ENCODE assay signal across 14 cellular contexts in genomic region chr2:1698188-1698945, GRCh38. TPM values are rescaled to one million over a fixed set of nuclear protein-coding genes. Genes with fewer than 3 reads are reported as not detected.
A peak's percentile ranks its signal among the peaks of the same experiment; 100 is the strongest.
DNase-seq lines count a peak whose midpoint lies in the region; ATAC-seq and TF ChIP-seq lines count a peak whose summit lies in the region.
"Had no signal": no experiment of that assay in that cellular context is flagged by ENCODE, and none has a peak within 500 bp of the region (broad histone marks: within the 10 kb centered on the region; RNA-seq: fewer than 3 reads in every experiment).

No MANE protein-coding gene starts in this region.

- H2AFZ ChIP-seq in PC-3 (ENCODE audit: low read length): no peak overlapping the region

- CTCF ChIA-PET in PC-3 (lab: Charles Lee): no interaction called here

- POLR2A ChIA-PET in PC-3 (lab: Charles Lee; ENCODE audit: unreplicated experiment): no interaction called here

- H3K27me3 ChIP-seq in PC-3 (ENCODE audit: low read length): no peaks in the 10 kb centered on the region
- H3K27me3 ChIP-seq in lung (ENCODE audit: control insufficient read depth, insufficient read depth): no peaks in the 10 kb centered on the region
- H3K27me3 ChIP-seq in subcutaneous abdominal adipose tissue (ENCODE audit: control insufficient read depth in 5 of 5, insufficient read depth in 4 of 5, low read length in 5 of 5): no peaks in the 10 kb centered on the region

- no TSS peak for BruUV-seq in PC-3 (replicated peaks; lab: Mats Ljungman, UMichigan)

- peaks cover 15% of the 10 kb centered on the region; the same call in 1 of the 2 replicates for H4K20me1 ChIP-seq in PC-3 (ENCODE audit: low read length)

- ATAC-seq in PC-3 (no peak), lung (ENCODE audit: insufficient read depth, low FRiP score) (peak; percentile 70), HG03097 (IDR thresholded peaks at IDR 0.05; ENCODE audit: low FRiP score, unreplicated experiment) (no peak)

- H3K27ac ChIP-seq in PC-3 (ENCODE audit: low read length) (no peak overlapping the region), lung (ENCODE audit: low read depth in 1 of 2, low read length in 1 of 2) (peak overlapping the region in 1 of 2 donors; percentile 34), subcutaneous abdominal adipose tissue (ENCODE audit: low read depth, low read length) (peak overlapping the region; percentile 95)

- H3K9me3 ChIP-seq in PC-3 (ENCODE audit: low read length): no peaks in the 10 kb centered on the region
- H3K9me3 ChIP-seq in lung (ENCODE audit: control insufficient read depth in 2 of 2, insufficient read depth in 1 of 2, low read length in 1 of 2): peaks cover 0 to 4% of the 10 kb centered on the region in 2 donors
- H3K9me3 ChIP-seq in subcutaneous abdominal adipose tissue (ENCODE audit: control insufficient read depth in 5 of 5, low read length in 5 of 5): no peaks in the 10 kb centered on the region

- no peak overlapping the region for H3K9ac ChIP-seq in PC-3 (ENCODE audit: low read length)
- H3K9ac ChIP-seq in subcutaneous abdominal adipose tissue (ENCODE audit: low read length in 5 of 5): peak overlapping the region in 2 of 5 donors; percentile 56 to 65

- no peak overlapping the region for H3K4me3 ChIP-seq in PC-3 (ENCODE audit: low read length)
- H3K4me3 ChIP-seq in fibroblast of the aortic adventitia (ENCODE audit: low read depth, low read length): no peak overlapping the region
- H3K4me3 ChIP-seq in lung: no peak overlapping the region
- no peak overlapping the region for H3K4me3 ChIP-seq in subcutaneous abdominal adipose tissue (ENCODE audit: low read depth in 1 of 5, low read length in 5 of 5)

- no peaks in the 10 kb centered on the region for H3F3A ChIP-seq in PC-3 (ENCODE audit: low read length, unreplicated experiment)

- H3K79me2 ChIP-seq in PC-3 (ENCODE audit: low read length): peaks cover 89% of the 10 kb centered on the region

- DNase-seq in PC-3 (no peak), fibroblast of the aortic adventitia (ENCODE audit: low read depth) (peak; percentile 16), lung (ENCODE audit: low spot score) (peak; percentile 52), GOT3 (lab: John Stamatoyannopoulos, UW) (no peak), NCI-H146 (lab: John Stamatoyannopoulos, UW) (no peak)
- DNase-seq: activated CD4-positive, alpha-beta T cell treated with anti-CD3 and anti-CD28 coated beads, Interleukin-2, amount 10 ng/mL, durations not matched to agents 24 days and 14 days; activated CD8-positive, alpha-beta memory T cell treated with anti-CD3 and anti-CD28 coated beads, Interleukin-2, amount 50 U/mL, for 4 hours; activated naive CD4-positive, alpha-beta T cell treated with anti-CD3 and anti-CD28 coated beads, Interleukin-2, amount 10 ng/mL, durations not matched to agents 7 days and 5 days; erythroblast; NCI-H1694 treated with DMSO at 0.1 percent for 48 hours; NCI-H526; stimulated activated CD4-positive, alpha-beta T cell treated with anti-CD3 and anti-CD28 coated beads, Interleukin-2, amount 100 ng/mL, for 24 hours had no signal

- no peaks in the 10 kb centered on the region for H3K36me3 ChIP-seq in PC-3 (ENCODE audit: low read depth, low read length)
- no peaks in the 10 kb centered on the region for H3K36me3 ChIP-seq in lung (ENCODE audit: control insufficient read depth in 2 of 2, insufficient read depth in 2 of 2, low read length in 2 of 2)
- no peaks in the 10 kb centered on the region for H3K36me3 ChIP-seq in subcutaneous abdominal adipose tissue (ENCODE audit: control insufficient read depth in 5 of 5, insufficient read depth in 5 of 5, low read length in 5 of 5)

- WGBS in lung, 2 donors: 62 to 72% methylated on average over 10 of the region's 10 CpGs

- no peaks in the 10 kb centered on the region for H3K9me2 ChIP-seq in PC-3 (replicated peaks; ENCODE audit: low read length)

- 0 out of 2 replicates have a peak overlapping the region, but pooled peaks have one; percentile 7 for H3K4me2 ChIP-seq in PC-3 (ENCODE audit: low read length)

- TF ChIP-seq CTCF in PC-3 (conservative IDR thresholded peaks at IDR 0.05; ENCODE audit: low read depth, low read length) (no peak), fibroblast of the aortic adventitia (IDR thresholded peaks at IDR 0.05; ENCODE audit: insufficient read depth, low read length) (no peak), lung (IDR thresholded peaks at IDR 0.05; ENCODE audit: control extremely low read depth, extremely low read depth) (no peak)

- intact Hi-C loops in PC-3 (cut with micrococcal nuclease): no loop called here

- H3K4me1 ChIP-seq in PC-3 (ENCODE audit: insufficient read depth, low read length) (peaks cover 30% of the 10 kb centered on the region), lung (ENCODE audit: control insufficient read depth in 2 of 2, insufficient read depth in 2 of 2, low read length in 2 of 2) (peaks cover 0 to 14% of the 10 kb centered on the region in 2 donors), subcutaneous abdominal adipose tissue (ENCODE audit: control insufficient read depth in 5 of 5, insufficient read depth in 5 of 5, low read length in 5 of 5) (peaks cover 10 to 51% (median 32%) of the 10 kb centered on the region in 5 donors)

RNA-seq across cellular contexts. Expression of gene PXDN, which starts 45.9 kb away (rescaled TPM):
- total RNA-seq in PC-3 (2014; rRNA removed) (125 and 155 TPM in 2 replicates), fibroblast of the aortic adventitia (ENCODE audit: low replicate concordance) (55.5 and 137 TPM in 2 replicates), lung (100 to 1,000 TPM in 1 of 2 donors, 10 to 100 TPM in 1; 38.6 to 198 TPM)
- 10 to 100 TPM; 10.6 to 51.7 TPM for polyA plus RNA-seq in lung

Comparison
In these comparisons a context has a peak if more than half of its experiments do, and no peak if none do; other contexts are left out.
1. DNase-seq: peak in fibroblast of the aortic adventitia (single experiment) and lung (single experiment); none in PC-3 (single experiment), GOT3 (single experiment) and NCI-H146 (single experiment).